Comparison of ENCODE assay signal across 1 cellular context in genomic region chr11:74319139-74319538, GRCh38.
A peak's percentile ranks its signal among the peaks of the same experiment; 100 is the strongest.
TF ChIP-seq lines count a peak whose summit lies in the region.

No MANE protein-coding gene starts in this region.

TF ChIP-seq in HCT116, 20 proteins besides CTCF, POLR2A, EP300 and RAD21:
- TF ChIP-seq ZBTB33 (IDR thresholded peaks at IDR 0.05; ENCODE audit: extremely low read depth, insufficient replicate concordance, low read length) (no peak), YY1 (IDR thresholded peaks at IDR 0.05; ENCODE audit: extremely low read depth, insufficient replicate concordance, low read depth, low read length) (no peak), ATF3 (IDR thresholded peaks at IDR 0.05) (no peak), FOSL1 (IDR thresholded peaks at IDR 0.05; ENCODE audit: low read depth) (peak; percentile 75), REST (IDR thresholded peaks at IDR 0.05; ENCODE audit: low read depth) (no peak), EZH2phosphoT487 (IDR thresholded peaks at IDR 0.05; ENCODE audit: borderline replicate concordance) (no peak), JUND (IDR thresholded peaks at IDR 0.05) (peak; percentile 60; the same call in 1 of the 2 replicates), CBX3 (IDR thresholded peaks at IDR 0.05; ENCODE audit: low read depth) (no peak), ZNF274 (IDR thresholded peaks at IDR 0.05; ENCODE audit: low read depth, low read length) (no peak)
